Comparison of ENCODE assay signal across 23 cellular contexts in the genomic region with DNA sequence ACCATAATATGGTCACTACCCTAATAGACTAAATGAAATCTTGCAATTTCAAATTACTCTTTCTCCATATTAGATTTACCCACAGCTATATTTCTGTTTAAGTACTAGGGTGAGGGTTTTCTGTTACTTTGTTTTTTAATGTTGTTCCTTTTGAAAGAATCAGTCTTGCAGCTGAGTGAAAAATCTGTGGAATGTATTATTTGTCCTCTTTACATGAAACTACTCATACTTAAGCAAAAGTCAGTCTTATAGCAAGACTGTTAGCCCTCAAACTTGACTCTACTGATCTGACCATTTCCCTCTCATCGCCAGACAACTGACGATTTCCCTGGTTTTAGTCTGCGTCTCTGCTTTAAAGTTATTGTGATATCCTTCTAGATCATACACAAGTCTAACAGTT.
DNase-seq lines count a peak whose midpoint lies in the region; ATAC-seq and TF ChIP-seq lines count a peak whose summit lies in the region.
"Had no signal": no experiment of that assay in that cellular context is flagged by ENCODE, and none has a peak within 500 bp of the region (broad histone marks: within the 10 kb centered on the region; RNA-seq: fewer than 3 reads in every experiment).

No MANE protein-coding gene starts in this region.

- H3K36me3 Mint-ChIP-seq in activated CD4-positive, alpha-beta T cell treated with anti-CD3 and anti-CD28 coated beads for 36 hours (ENCODE audit: low read depth): peaks cover 57% of the 10 kb centered on the region
- H3K36me3 Mint-ChIP-seq in chondrocyte (ENCODE audit: low read depth) (peaks cover 37% of the 10 kb centered on the region), nephron (ENCODE audit: low read depth) (peaks cover 72% of the 10 kb centered on the region)
- H3K36me3 Mint-ChIP-seq in activated naive CD8-positive, alpha-beta T cell treated with anti-CD3 and anti-CD28 coated beads for 36 hours: peaks cover 47% of the 10 kb centered on the region

- H3K27ac Mint-ChIP-seq in activated CD4-positive, alpha-beta T cell treated with anti-CD3 and anti-CD28 coated beads for 36 hours: peak overlapping the region; percentile 38
- H3K27ac Mint-ChIP-seq in chondrocyte (ENCODE audit: unreplicated experiment): peak overlapping the region; percentile 53
- H3K27ac Mint-ChIP-seq in nephron: peak overlapping the region; percentile 13 to 74 (median 52)
- no peak overlapping the region for H3K27ac Mint-ChIP-seq in activated naive CD8-positive, alpha-beta T cell treated with anti-CD3 and anti-CD28 coated beads for 36 hours
- H3K27ac Mint-ChIP-seq: CD8-positive, alpha-beta T cell had no signal

- H3K9me3 Mint-ChIP-seq in activated CD4-positive, alpha-beta T cell treated with anti-CD3 and anti-CD28 coated beads for 36 hours (ENCODE audit: low read depth): no peaks in the 10 kb centered on the region
- H3K9me3 Mint-ChIP-seq in chondrocyte (ENCODE audit: low read depth) (no peaks in the 10 kb centered on the region), nephron (no peaks in the 10 kb centered on the region)
- H3K9me3 Mint-ChIP-seq in activated naive CD8-positive, alpha-beta T cell treated with anti-CD3 and anti-CD28 coated beads for 36 hours: no peaks in the 10 kb centered on the region
- H3K9me3 Mint-ChIP-seq: CD8-positive, alpha-beta T cell had no signal

- POLR2A ChIA-PET in activated CD4-positive, alpha-beta T cell treated with anti-CD3 and anti-CD28 coated beads for 36 hours (lab: Charles Lee): no interaction called here

- CTCF ChIA-PET in activated CD4-positive, alpha-beta T cell treated with anti-CD3 and anti-CD28 coated beads for 36 hours (lab: Charles Lee): interaction anchor here (5.9 kb wide), 1 partner anchor 12 kb away, joined by 41 read pairs; no protein-coding TSS in a partner anchor

- peaks cover 42% of the 10 kb centered on the region for H3K4me1 Mint-ChIP-seq in activated CD4-positive, alpha-beta T cell treated with anti-CD3 and anti-CD28 coated beads for 36 hours
- H3K4me1 Mint-ChIP-seq in chondrocyte (ENCODE audit: low read depth): peaks cover 61% of the 10 kb centered on the region
- peaks cover 48% of the 10 kb centered on the region for H3K4me1 Mint-ChIP-seq in nephron
- peaks cover 33% of the 10 kb centered on the region for H3K4me1 Mint-ChIP-seq in activated naive CD8-positive, alpha-beta T cell treated with anti-CD3 and anti-CD28 coated beads for 36 hours

- no peaks in the 10 kb centered on the region for H3K27me3 Mint-ChIP-seq in activated CD4-positive, alpha-beta T cell treated with anti-CD3 and anti-CD28 coated beads for 36 hours
- H3K27me3 Mint-ChIP-seq in chondrocyte (ENCODE audit: low read depth) (no peaks in the 10 kb centered on the region), nephron (ENCODE audit: low read depth) (no peaks in the 10 kb centered on the region)
- H3K27me3 Mint-ChIP-seq in activated naive CD8-positive, alpha-beta T cell treated with anti-CD3 and anti-CD28 coated beads for 36 hours: no peaks in the 10 kb centered on the region

- intact Hi-C loops in activated CD4-positive, alpha-beta T cell treated with anti-CD3 and anti-CD28 coated beads for 36 hours (cut with DNase I, micrococcal nuclease): no loop called here

- ATAC-seq in activated CD4-positive, alpha-beta T cell treated with anti-CD3 and anti-CD28 coated beads for 36 hours: no peak
- ATAC-seq: CD8-positive, alpha-beta T cell; HepG2 had no signal

- H3K4me3 ChIP-seq in AG10803 (ENCODE audit: low read length): no peak overlapping the region
- H3K4me3 ChIP-seq: BLaER1 treated with 17β-estradiol and CSF1 and Interleukin-3, amounts not matched to agents 10 nM and 100 nM; Peyer's patch had no signal

- TF ChIP-seq CTCF in AG10803 (conservative IDR thresholded peaks at IDR 0.05; ENCODE audit: low read length) (no peak), chondrocyte (IDR thresholded peaks at IDR 0.05) (no peak), nephron (IDR thresholded peaks at IDR 0.05; ENCODE audit: unreplicated experiment in 3 of 3) (no peak)

- H3K4me3 Mint-ChIP-seq in activated CD4-positive, alpha-beta T cell treated with anti-CD3 and anti-CD28 coated beads for 36 hours: no peak overlapping the region
- peak overlapping the region; percentile 31 for H3K4me3 Mint-ChIP-seq in chondrocyte (ENCODE audit: unreplicated experiment)
- no peak overlapping the region for H3K4me3 Mint-ChIP-seq in nephron
- H3K4me3 Mint-ChIP-seq in activated naive CD8-positive, alpha-beta T cell treated with anti-CD3 and anti-CD28 coated beads for 36 hours: no peak overlapping the region
- H3K4me3 Mint-ChIP-seq: CD8-positive, alpha-beta T cell had no signal

- no peak for DNase-seq in activated CD4-positive, alpha-beta T cell treated with anti-CD3 and anti-CD28 coated beads for 36 hours
- no peak for DNase-seq in activated CD4-positive, alpha-beta T cell treated with anti-CD3 and anti-CD28 coated beads for 4 hours
- DNase-seq in AG10803 (ENCODE audit: low read depth) (peak; percentile 29), chondrocyte (ENCODE audit: low spot score) (no peak), NCI-H2107 (lab: John Stamatoyannopoulos, UW) (no peak), DMS 273 (lab: John Stamatoyannopoulos, UW; ENCODE audit: unreplicated experiment) (no peak)
- no peak for DNase-seq in activated naive CD8-positive, alpha-beta T cell treated with anti-CD3 and anti-CD28 coated beads for 36 hours
- DNase-seq: ACHN; Calu3; CD8-positive, alpha-beta T cell; GF-D8; GOT3; HCEC 1CT; NCI-H1105; NCI-H146; NCI-H2029 treated with DMSO at 0.1 percent for 48 hours; NCI-H2171; NCI-H524 treated with DMSO at 0.1 percent for 48 hours; NCI-H82; Peyer's patch had no signal
